ENCODE assay signal across 8 cellular contexts in genomic region chr6:149750136-149750609, GRCh38.
A peak's percentile ranks its signal among the peaks of the same experiment; 100 is the strongest.
DNase-seq lines count a peak whose midpoint lies in the region; ATAC-seq and TF ChIP-seq lines count a peak whose summit lies in the region.

No MANE protein-coding gene starts in this region.

- no peaks in the 10 kb centered on the region for H3K27me3 ChIP-seq in WERI-Rb-1 (ENCODE audit: insufficient read depth, low read depth, severe bottlenecking)

- H3K4me3 ChIP-seq in WERI-Rb-1 (ENCODE audit: low read depth, low read length) (peak overlapping the region; percentile 93), cardiac fibroblast (replicated peaks in 1 of 2; ENCODE audit: low read depth in 2 of 2, low read length in 2 of 2) (peak overlapping the region; percentile 98 to 99)

- no peaks in the 10 kb centered on the region for H3K9me3 ChIP-seq in WERI-Rb-1 (ENCODE audit: severe bottlenecking)

- TF ChIP-seq CTCF in WERI-Rb-1 (IDR thresholded peaks at IDR 0.05; ENCODE audit: low read depth, low read length) (no peak), cardiac fibroblast (IDR thresholded peaks at IDR 0.05; ENCODE audit: low read depth, low read length) (no peak)

- peak; percentile 72 for DNase-seq in NK-92 treated with Interleukin-12 subunit alpha and Interleukin-12 subunit beta, amount 100 ng/mL, for 24 hours (lab: John Stamatoyannopoulos, UW)
- no peak for DNase-seq in NK-92 (lab: John Stamatoyannopoulos, UW; ENCODE audit: unreplicated experiment)
- peak; percentile 15 to 22 for DNase-seq in NCI-H1930 (lab: John Stamatoyannopoulos, UW)
- peak; percentile 76 for DNase-seq in WERI-Rb-1
- peak; percentile 47 to 54 for DNase-seq in cardiac fibroblast (ENCODE audit: low read depth in 2 of 2)
- peak; percentile 76 for DNase-seq in kidney tubule cell (ENCODE audit: low spot score)
- DNase-seq in stimulated activated CD4-positive, alpha-beta T cell treated with anti-CD3 and anti-CD28 coated beads, Interleukin-2, amount 100 ng/mL, for 4 hours (ENCODE audit: low read depth), result peak; percentile 28

- peak; percentile 34 for ATAC-seq in HG02938 (IDR thresholded peaks at IDR 0.05; ENCODE audit: unreplicated experiment)

- H3K27ac ChIP-seq in WERI-Rb-1, result peak overlapping the region; percentile 87

- H3K36me3 ChIP-seq in WERI-Rb-1, result peaks cover 3% of the 10 kb centered on the region; the same call in 1 of the 2 replicates
